Comparison of ENCODE assay signal across 23 cellular contexts in the genomic region with DNA sequence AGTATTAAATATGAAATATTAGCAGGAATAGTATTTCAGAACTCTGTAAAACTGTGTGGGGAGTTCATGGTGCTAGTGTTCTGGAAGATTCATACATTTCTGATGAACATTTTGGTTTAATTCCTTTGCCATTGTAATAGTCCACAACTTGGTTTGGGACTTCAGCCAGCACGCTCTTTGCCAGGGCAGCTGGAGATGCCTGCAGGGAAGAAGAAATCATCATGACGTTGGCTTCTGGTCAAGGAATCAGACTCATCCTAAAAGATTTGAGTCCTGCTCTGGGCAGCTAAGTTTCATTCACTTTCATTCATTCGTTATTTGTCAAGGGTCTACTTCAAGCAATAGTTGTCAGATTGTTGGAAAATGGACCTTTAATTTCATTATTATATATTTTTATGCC. TPM values are rescaled to one million over a fixed set of nuclear protein-coding genes. Genes with fewer than 3 reads are reported as not detected.
DNase-seq lines count a peak whose midpoint lies in the region; ATAC-seq and TF ChIP-seq lines count a peak whose summit lies in the region.
"Had no signal": no experiment of that assay in that cellular context is flagged by ENCODE, and none has a peak within 500 bp of the region (broad histone marks: within the 10 kb centered on the region; RNA-seq: fewer than 3 reads in every experiment).

No MANE protein-coding gene starts in this region.

- BruUV-seq in mammary epithelial cell (replicated peaks; lab: Mats Ljungman, UMichigan): no TSS peak

- H3K27me3 ChIP-seq in MG63 (no peaks in the 10 kb centered on the region), mammary epithelial cell (ENCODE audit: insufficient read depth, low read length) (no peaks in the 10 kb centered on the region)
- H3K27me3 ChIP-seq: heart right ventricle, ovary, stomach, upper lobe of right lung had no signal

- no peak overlapping the region for H2AFZ ChIP-seq in mammary epithelial cell (ENCODE audit: low read depth, low read length)

- H3K4me2 ChIP-seq in mammary epithelial cell (ENCODE audit: insufficient read depth, low read depth, low read length): peak overlapping the region; percentile 31

- H3K4me3 ChIP-seq in MG63: no peak overlapping the region
- H3K4me3 ChIP-seq in mammary epithelial cell (replicated peaks in 1 of 3; ENCODE audit: insufficient read depth in 1 of 3, low read depth in 2 of 3, low read length in 3 of 3): no peak overlapping the region
- H3K4me3 ChIP-seq: GM12878, heart right ventricle, lung, ovary, stomach, upper lobe of right lung had no signal

- DNase-seq in EL (peak; percentile 69), MG63 (peak; percentile 93), mammary epithelial cell (peak; percentile 68), myocyte (ENCODE audit: low read depth) (peak; percentile 84), UCSD-AML1 (lab: John Stamatoyannopoulos, UW; ENCODE audit: unreplicated experiment) (no peak), NCI-H748 treated with DMSO at 0.1 percent for 48 hours (lab: John Stamatoyannopoulos, UW) (no peak), NCI-H510A (lab: John Stamatoyannopoulos, UW) (no peak)
- DNase-seq: activated CD4-positive, CD25-positive, alpha-beta regulatory T cell; activated CD8-positive, alpha-beta T cell treated with anti-CD3 and anti-CD28 coated beads, Interleukin-2, amount 10 ng/mL, durations not matched to agents 7 days and 5 days; activated T-cell treated with anti-CD3 and anti-CD28 coated beads, Interleukin-2, amount 50 U/mL, for 48 hours; dermis blood vessel endothelial cell; heart right ventricle; KG1; naive thymus-derived CD4-positive, alpha-beta T cell; NCI-H1105 treated with DMSO at 0.1 percent for 48 hours; ovary; stomach; upper lobe of right lung had no signal

- peaks cover 6% of the 10 kb centered on the region for H3K9me3 ChIP-seq in MG63
- no peaks in the 10 kb centered on the region for H3K9me3 ChIP-seq in mammary epithelial cell (replicated peaks; ENCODE audit: insufficient read depth, low read length)
- H3K9me3 ChIP-seq: ovary, stomach, upper lobe of right lung had no signal

- no peaks in the 10 kb centered on the region for H3K79me2 ChIP-seq in mammary epithelial cell (ENCODE audit: insufficient read depth, low read length)

- TF ChIP-seq CTCF in mammary epithelial cell (conservative IDR thresholded peaks at IDR 0.05 in 1 of 2, IDR thresholded peaks at IDR 0.05 in 1 of 2; ENCODE audit: extremely low read depth in 1 of 2, insufficient read depth in 1 of 2, low read depth in 1 of 2, low read length in 2 of 2): no peak

- in situ Hi-C loops in mammary epithelial cell (cut with MboI; ENCODE audit: low sequenced_read_pairs in 2 of 2): no loop called here

- no peak for ATAC-seq in HG03460 (IDR thresholded peaks at IDR 0.05; ENCODE audit: unreplicated experiment)
- ATAC-seq: activated CD8-positive, alpha-beta T cell treated with anti-CD3 and anti-CD28 coated beads, Interleukin-2, amount 10 ng/mL, durations not matched to agents 7 days and 5 days; GM12878; HCT116; heart right ventricle; naive thymus-derived CD4-positive, alpha-beta T cell; Right ventricle myocardium inferior; upper lobe of right lung had no signal

- no peak overlapping the region for H3K27ac ChIP-seq in mammary epithelial cell (ENCODE audit: insufficient read depth, low read depth, low read length)
- H3K27ac ChIP-seq: heart right ventricle, ovary, stomach, upper lobe of right lung had no signal

- no peaks in the 10 kb centered on the region for H4K20me1 ChIP-seq in mammary epithelial cell (ENCODE audit: insufficient read depth, low read length)

- no peak overlapping the region for H3K9ac ChIP-seq in mammary epithelial cell (ENCODE audit: insufficient read depth, low read length)

- CTCF ChIA-PET in mammary epithelial cell (lab: Charles Lee; ENCODE audit: low non-redundant PET): no interaction called here

- dilution Hi-C loops in mammary epithelial cell (cut with HindIII; ENCODE audit: low sequenced_read_pairs): no loop called here

- peaks cover 5% of the 10 kb centered on the region for H3K4me1 ChIP-seq in mammary epithelial cell (ENCODE audit: insufficient read depth, low read length)
- H3K4me1 ChIP-seq: heart right ventricle, stomach, upper lobe of right lung had no signal

- intact Hi-C loops in mammary epithelial cell (cut with micrococcal nuclease): loop anchor here (5.0 kb wide), 1 partner anchor 492 kb away; no protein-coding TSS in a partner anchor

- no peaks in the 10 kb centered on the region for H3K36me3 ChIP-seq in MG63
- H3K36me3 ChIP-seq in mammary epithelial cell (ENCODE audit: insufficient read depth, low read length): no peaks in the 10 kb centered on the region
- H3K36me3 ChIP-seq: heart right ventricle, ovary, stomach, upper lobe of right lung had no signal

- WGBS in mammary epithelial cell (ENCODE audit: low coverage, missing lambda C conversion rate): 15% methylated on average over 3 of the region's 3 CpGs

RNA-seq across cellular contexts. Expression of gene MRPL3, which starts 32.4 kb away (rescaled TPM):
- 334 and 451 TPM in 2 replicates for total RNA-seq in MG63 (2014; rRNA removed; shearing (Covaris generic); ENCODE audit: low replicate concordance)
- 100 to 1,000 TPM in 1 of 2 donors, 10 to 100 TPM in 1; 78.9 to 103 TPM for total RNA-seq in mammary epithelial cell
- 113 TPM for polyA plus RNA-seq in mammary epithelial cell
- 98.1 TPM for polyA minus RNA-seq in mammary epithelial cell
- total RNA-seq in myocyte: 130 and 135 TPM in 2 replicates
- 45.9 TPM for polyA plus RNA-seq in myocyte (2012)

Comparison
In these comparisons a context has a peak if more than half of its experiments do, and no peak if none do; other contexts are left out.
1. DNase-seq: peak in EL (single experiment), MG63 (single experiment), mammary epithelial cell (single experiment) and myocyte (single experiment); none in UCSD-AML1 (single experiment), NCI-H748 treated with DMSO at 0.1 percent for 48 hours (single experiment) and NCI-H510A (single experiment).